8 cellular contexts compared by ENCODE assay signal in the genomic region with DNA sequence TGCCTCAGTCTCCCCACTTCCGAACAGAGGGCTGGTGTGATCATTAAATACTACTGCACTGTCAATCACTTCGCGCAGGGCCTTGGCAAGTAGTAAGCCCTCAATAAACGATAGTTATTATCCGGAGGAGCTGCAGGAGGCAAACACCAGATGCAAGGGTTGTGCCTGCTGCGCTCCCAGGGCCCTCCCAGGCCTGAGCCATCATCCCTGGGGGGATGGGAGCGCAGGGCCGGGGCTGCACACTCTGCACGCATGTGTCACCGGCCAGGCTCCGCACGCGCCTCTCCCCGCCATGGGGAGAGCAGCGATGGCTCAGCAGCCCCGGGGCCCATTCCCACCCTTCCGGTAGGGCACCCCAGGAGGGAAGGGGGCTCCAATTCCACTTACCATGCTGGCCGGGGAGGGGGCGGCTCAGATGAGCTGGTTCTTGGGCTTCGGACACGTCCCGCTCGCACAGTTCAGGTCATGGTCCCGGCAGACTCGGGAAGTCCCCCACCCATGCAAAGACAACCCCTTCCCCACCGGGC. TPM values are rescaled to one million over a fixed set of nuclear protein-coding genes. Genes with fewer than 3 reads are reported as not detected.
DNase-seq lines count a peak whose midpoint lies in the region; ATAC-seq lines count a peak whose summit lies in the region.

No MANE protein-coding gene starts in this region.

- H3K27me3 ChIP-seq in NT2/D1 (ENCODE audit: insufficient read depth, insufficient read length) (no peaks in the 10 kb centered on the region), muscle layer of duodenum (ENCODE audit: low read depth, low read length) (no peaks in the 10 kb centered on the region)

- H3K4me3 ChIP-seq in NT2/D1 (ENCODE audit: insufficient read length, low read depth): peak overlapping the region; percentile 93
- H3K4me3 ChIP-seq in muscle layer of duodenum (ENCODE audit: low read depth in 1 of 2, low read length in 2 of 2): peak overlapping the region; percentile 77 to 86

- peak overlapping the region; percentile 38 for H3K27ac Mint-ChIP-seq in activated T-cell treated with anti-CD3 and anti-CD28 coated beads, Interleukin-2, amount 50 U/mL, for 72 hours
- H3K27ac Mint-ChIP-seq in stimulated activated memory B cell treated with anti-CD40 and anti-IgM and Interleukin-4, amounts not matched to agents 10 μg/mL and 1 μg/mL and 100 μg/mL, for 72 hours: peak overlapping the region; percentile 93

- H3K9me3 ChIP-seq in NT2/D1 (ENCODE audit: insufficient read depth, low read length): no peaks in the 10 kb centered on the region
- H3K9me3 ChIP-seq in muscle layer of duodenum (ENCODE audit: control insufficient read depth in 1 of 2, low read length in 2 of 2): no peaks in the 10 kb centered on the region

- H3K4me1 ChIP-seq in NT2/D1 (ENCODE audit: insufficient read depth, insufficient read length): peaks cover 4% of the 10 kb centered on the region
- peaks cover 0 to 14% of the 10 kb centered on the region in 2 donors for H3K4me1 ChIP-seq in muscle layer of duodenum (ENCODE audit: control insufficient read depth in 1 of 2, insufficient read depth in 2 of 2, low read length in 2 of 2)

- H3K27me3 Mint-ChIP-seq in activated T-cell treated with anti-CD3 and anti-CD28 coated beads, Interleukin-2, amount 50 U/mL, for 72 hours (ENCODE audit: low read depth): no peaks in the 10 kb centered on the region
- H3K27me3 Mint-ChIP-seq in stimulated activated memory B cell treated with anti-CD40 and anti-IgM and Interleukin-4, amounts not matched to agents 10 μg/mL and 1 μg/mL and 100 μg/mL, for 72 hours: no peaks in the 10 kb centered on the region

- peaks cover 1% of the 10 kb centered on the region in 2 donors for H3K9me3 Mint-ChIP-seq in activated T-cell treated with anti-CD3 and anti-CD28 coated beads, Interleukin-2, amount 50 U/mL, for 72 hours
- peaks cover 2% of the 10 kb centered on the region for H3K9me3 Mint-ChIP-seq in stimulated activated memory B cell treated with anti-CD40 and anti-IgM and Interleukin-4, amounts not matched to agents 10 μg/mL and 1 μg/mL and 100 μg/mL, for 72 hours

- H3K4me1 Mint-ChIP-seq in activated T-cell treated with anti-CD3 and anti-CD28 coated beads, Interleukin-2, amount 50 U/mL, for 72 hours (ENCODE audit: low read depth): peaks cover 42% of the 10 kb centered on the region
- H3K4me1 Mint-ChIP-seq in stimulated activated memory B cell treated with anti-CD40 and anti-IgM and Interleukin-4, amounts not matched to agents 10 μg/mL and 1 μg/mL and 100 μg/mL, for 72 hours: peaks cover 38% of the 10 kb centered on the region

- H3K36me3 ChIP-seq in NT2/D1 (ENCODE audit: insufficient read depth, insufficient read length, low read length) (peaks cover 44% of the 10 kb centered on the region), muscle layer of duodenum (ENCODE audit: control insufficient read depth in 1 of 2, insufficient read depth in 2 of 2, low read length in 2 of 2) (peaks cover 3 to 15% of the 10 kb centered on the region in 2 donors)

- H3K9ac ChIP-seq in NT2/D1 (ENCODE audit: insufficient read length, low read depth): peak overlapping the region; percentile 92

- peak; percentile 29 for ATAC-seq in HG03045 (IDR thresholded peaks at IDR 0.05; ENCODE audit: unreplicated experiment)
- peak; percentile 58 to 65 for ATAC-seq in activated T-cell treated with anti-CD3 and anti-CD28 coated beads, Interleukin-2, amount 50 U/mL, for 72 hours (replicated peaks in 1 of 2)
- peak; percentile 84 for ATAC-seq in esophagus mucosa
- ATAC-seq in stimulated activated memory B cell treated with anti-CD40 and anti-IgM and Interleukin-4, amounts not matched to agents 10 μg/mL and 1 μg/mL and 100 μg/mL, for 72 hours: peak; percentile 77

- H3K36me3 Mint-ChIP-seq in activated T-cell treated with anti-CD3 and anti-CD28 coated beads, Interleukin-2, amount 50 U/mL, for 72 hours (ENCODE audit: insufficient read depth in 2 of 2): peaks cover 18 to 25% of the 10 kb centered on the region in 2 donors
- H3K36me3 Mint-ChIP-seq in stimulated activated memory B cell treated with anti-CD40 and anti-IgM and Interleukin-4, amounts not matched to agents 10 μg/mL and 1 μg/mL and 100 μg/mL, for 72 hours: peaks cover 21% of the 10 kb centered on the region

- DNase-seq in NCI-H1436 (lab: John Stamatoyannopoulos, UW) (peak; percentile 47), NCI-H1436 treated with DMSO at 0.1 percent for 48 hours (lab: John Stamatoyannopoulos, UW) (no peak), NT2/D1 (ENCODE audit: low read depth, low spot score) (no peak)
- DNase-seq in activated T-cell treated with anti-CD3 and anti-CD28 coated beads, Interleukin-2, amount 50 U/mL, for 72 hours: peak; percentile 74 to 78

- H3K27ac ChIP-seq in muscle layer of duodenum (ENCODE audit: low read length): peak overlapping the region; percentile 58

- H3K4me3 Mint-ChIP-seq in activated T-cell treated with anti-CD3 and anti-CD28 coated beads, Interleukin-2, amount 50 U/mL, for 72 hours: peak overlapping the region; percentile 93 to 95
- peak overlapping the region; percentile 78 for H3K4me3 Mint-ChIP-seq in stimulated activated memory B cell treated with anti-CD40 and anti-IgM and Interleukin-4, amounts not matched to agents 10 μg/mL and 1 μg/mL and 100 μg/mL, for 72 hours

RNA-seq across cellular contexts. Expression of a gene that starts 0.7 kb away (rescaled TPM):
- 100 to 1,000 TPM; 276 to 279 TPM for total RNA-seq in activated T-cell treated with anti-CD3 and anti-CD28 coated beads, Interleukin-2, amount 50 U/mL, for 72 hours
- total RNA-seq in esophagus mucosa: 82.7 TPM

Comparison
In these comparisons a context has a peak if more than half of its experiments do, and no peak if none do; other contexts are left out.
1. DNase-seq: peak in NCI-H1436 (single experiment) and activated T-cell treated with anti-CD3 and anti-CD28 coated beads, Interleukin-2, amount 50 U/mL, for 72 hours (2 of 2); none in NCI-H1436 treated with DMSO at 0.1 percent for 48 hours (single experiment) and NT2/D1 (single experiment).
2. ATAC-seq: peak in every context shown above with its lines; median percentile 84 in esophagus mucosa; 77 in stimulated activated memory B cell treated with anti-CD40 and anti-IgM and Interleukin-4, amounts not matched to agents 10 μg/mL and 1 μg/mL and 100 μg/mL, for 72 hours; 62 in activated T-cell treated with anti-CD3 and anti-CD28 coated beads, Interleukin-2, amount 50 U/mL, for 72 hours; 29 in HG03045.